ENCODE assay signal across 1 cellular context in the genomic region with DNA sequence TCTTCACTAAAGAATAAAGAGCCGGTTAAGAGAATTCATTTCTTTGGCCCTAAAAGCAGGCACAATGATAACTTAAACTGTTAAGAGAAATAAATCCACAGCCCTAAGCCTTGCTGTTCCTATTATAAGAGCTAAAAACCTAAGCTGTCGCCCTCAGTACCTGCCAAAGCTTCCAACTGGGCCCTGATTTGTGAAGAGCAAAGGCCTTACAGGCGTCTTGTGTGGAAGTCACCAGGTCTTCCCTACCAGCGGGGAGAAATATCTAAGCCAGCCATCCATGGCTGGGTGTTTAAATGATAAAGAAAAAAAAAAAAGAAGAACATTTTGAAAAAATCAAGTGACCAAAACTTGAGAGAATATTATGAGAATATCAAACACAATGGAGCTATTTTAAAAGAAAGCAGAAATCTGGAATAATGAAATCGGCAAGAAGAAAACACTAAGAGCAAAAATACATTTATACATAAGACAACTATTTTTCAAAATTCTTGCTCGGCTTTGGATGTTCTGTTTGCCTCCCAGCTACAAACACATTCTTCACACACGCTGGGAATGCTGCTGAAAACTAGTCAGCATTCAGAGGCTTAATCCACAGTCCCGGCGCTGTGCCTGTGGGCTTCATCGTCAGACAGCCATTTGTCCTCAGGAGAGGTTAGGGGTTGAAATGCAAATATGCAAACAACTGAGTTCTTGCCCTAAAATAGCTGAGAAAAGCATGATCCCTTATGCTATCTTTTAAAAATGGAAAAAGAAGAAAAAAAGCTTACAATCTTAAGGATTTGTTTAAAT.
TF ChIP-seq lines count a peak whose summit lies in the region.

No MANE protein-coding gene starts in this region.

TF ChIP-seq in IMR-90, 13 proteins besides CTCF, POLR2A, EP300 and RAD21 (continued from another document):
- TF ChIP-seq CEBPB (IDR thresholded peaks at IDR 0.05; ENCODE audit: low read depth, low read length) (no peak), RCOR1 (IDR thresholded peaks at IDR 0.05; ENCODE audit: insufficient replicate concordance, low read length) (no peak), CHD1 (IDR thresholded peaks at IDR 0.05; ENCODE audit: low read depth, low read length) (no peak)
- TF ChIP-seq, protein P1, sequence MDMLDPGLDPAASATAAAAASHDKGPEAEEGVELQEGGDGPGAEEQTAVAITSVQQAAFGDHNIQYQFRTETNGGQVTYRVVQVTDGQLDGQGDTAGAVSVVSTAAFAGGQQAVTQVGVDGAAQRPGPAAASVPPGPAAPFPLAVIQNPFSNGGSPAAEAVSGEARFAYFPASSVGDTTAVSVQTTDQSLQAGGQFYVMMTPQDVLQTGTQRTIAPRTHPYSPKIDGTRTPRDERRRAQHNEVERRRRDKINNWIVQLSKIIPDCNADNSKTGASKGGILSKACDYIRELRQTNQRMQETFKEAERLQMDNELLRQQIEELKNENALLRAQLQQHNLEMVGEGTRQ (IDR thresholded peaks at IDR 0.05; ENCODE audit: low read depth, low read length): no peak
- TF ChIP-seq, protein P2, sequence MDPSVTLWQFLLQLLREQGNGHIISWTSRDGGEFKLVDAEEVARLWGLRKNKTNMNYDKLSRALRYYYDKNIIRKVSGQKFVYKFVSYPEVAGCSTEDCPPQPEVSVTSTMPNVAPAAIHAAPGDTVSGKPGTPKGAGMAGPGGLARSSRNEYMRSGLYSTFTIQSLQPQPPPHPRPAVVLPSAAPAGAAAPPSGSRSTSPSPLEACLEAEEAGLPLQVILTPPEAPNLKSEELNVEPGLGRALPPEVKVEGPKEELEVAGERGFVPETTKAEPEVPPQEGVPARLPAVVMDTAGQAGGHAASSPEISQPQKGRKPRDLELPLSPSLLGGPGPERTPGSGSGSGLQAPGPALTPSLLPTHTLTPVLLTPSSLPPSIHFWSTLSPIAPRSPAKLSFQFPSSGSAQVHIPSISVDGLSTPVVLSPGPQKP (IDR thresholded peaks at IDR 0.05; ENCODE audit: borderline replicate concordance, low read depth, low read length): no peak
